Comparison of ENCODE assay signal across 8 cellular contexts in genomic region chr1:2549367-2550011, GRCh38. TPM values are rescaled to one million over a fixed set of nuclear protein-coding genes. Genes with fewer than 3 reads are reported as not detected.
DNase-seq lines count a peak whose midpoint lies in the region; ATAC-seq, FAIRE-seq and TF ChIP-seq lines count a peak whose summit lies in the region.
"Not testable (repeated sequence)": the region's sequence is repeated elsewhere in the genome, so short reads cannot be mapped to it uniquely, and the experiment has no call there.

No MANE protein-coding gene starts in this region.

- not testable (repeated sequence) for BruUV-seq in Panc1 (replicated peaks; lab: Mats Ljungman, UMichigan)

- CTCF ChIA-PET in Panc1 (lab: Charles Lee), result interaction anchor here (0.6 to 0.7 kb wide), 3 partner anchors 14 to 49 kb away, joined by 3 to 5 read pairs (median 4); no protein-coding TSS in a partner anchor
- CTCF ChIA-PET in naive thymus-derived CD4-positive, alpha-beta T cell (lab: Charles Lee), result interaction anchor here (0.6 to 0.8 kb wide), 3 partner anchors 131 to 1087 kb away, joined by 3 to 6 read pairs (median 3); no protein-coding TSS in a partner anchor

- not testable (repeated sequence) for TF ChIP-seq POLR2A in uterus (IDR thresholded peaks at IDR 0.05)

- not testable (repeated sequence) for ATAC-seq in Panc1; heart right ventricle; naive thymus-derived CD4-positive, alpha-beta T cell; stimulated activated effector memory CD8-positive, alpha-beta T cell treated with anti-CD3 and anti-CD28 coated beads, Interleukin-12 subunit alpha, Interleukin-12 subunit beta, amount 100 ng/mL, for 72 hours

- peak overlapping the region; percentile 99 for H3K27ac Mint-ChIP-seq in activated T-helper 1 cell treated with anti-CD3 and anti-CD28 coated beads, Interleukin-12 subunit alpha, Interleukin-12 subunit beta, Interleukin-2, Interleukin-4 antibody, amounts not matched to agents 30 ng/mL and 10 ng/mL and 1 ng/mL, durations not matched to agents 14 hours and 24 hours and 36 hours
- H3K27ac Mint-ChIP-seq in naive thymus-derived CD4-positive, alpha-beta T cell, result peak overlapping the region; percentile 85 to 99 (median 97)
- H3K27ac Mint-ChIP-seq in stimulated activated effector memory CD8-positive, alpha-beta T cell treated with anti-CD3 and anti-CD28 coated beads, Interleukin-12 subunit alpha, Interleukin-12 subunit beta, amount 100 ng/mL, for 72 hours, result peak overlapping the region; percentile 89

- 60 to 68% methylated on average over 24 to 25 of the region's 28 CpGs for WGBS in heart right ventricle, 2 donors

- not testable (repeated sequence) for H3K9me3 Mint-ChIP-seq in activated T-helper 1 cell treated with anti-CD3 and anti-CD28 coated beads, Interleukin-12 subunit alpha, Interleukin-12 subunit beta, Interleukin-2, Interleukin-4 antibody, amounts not matched to agents 30 ng/mL and 10 ng/mL and 1 ng/mL, durations not matched to agents 14 hours and 24 hours and 36 hours; naive thymus-derived CD4-positive, alpha-beta T cell; stimulated activated effector memory CD8-positive, alpha-beta T cell treated with anti-CD3 and anti-CD28 coated beads, Interleukin-12 subunit alpha, Interleukin-12 subunit beta, amount 100 ng/mL, for 72 hours

- H3K27me3 Mint-ChIP-seq in activated T-helper 1 cell treated with anti-CD3 and anti-CD28 coated beads, Interleukin-12 subunit alpha, Interleukin-12 subunit beta, Interleukin-2, Interleukin-4 antibody, amounts not matched to agents 30 ng/mL and 10 ng/mL and 1 ng/mL, durations not matched to agents 14 hours and 24 hours and 36 hours (ENCODE audit: insufficient read depth); naive thymus-derived CD4-positive, alpha-beta T cell: not testable (repeated sequence)

- not testable (repeated sequence) for H3K36me3 ChIP-seq in Panc1 (ENCODE audit: control insufficient read depth, insufficient read depth, low read length); bronchial epithelial cell (ENCODE audit: control insufficient read depth, insufficient read depth, low read length); heart right ventricle; naive thymus-derived CD4-positive, alpha-beta T cell (ENCODE audit: control insufficient read depth in 2 of 3, insufficient read depth in 3 of 3, low read length in 3 of 3); uterus

- H3K4me1 ChIP-seq in Panc1 (ENCODE audit: control insufficient read depth, insufficient read depth, low read length), result peaks cover 32% of the 10 kb centered on the region
- H3K4me1 ChIP-seq in heart right ventricle, result peaks cover 36 to 63% (median 55%) of the 10 kb centered on the region in 9 donors
- peaks cover 18 to 26% of the 10 kb centered on the region in 2 donors for H3K4me1 ChIP-seq in naive thymus-derived CD4-positive, alpha-beta T cell (ENCODE audit: control insufficient read depth in 2 of 2, insufficient read depth in 2 of 2, low read length in 2 of 2)
- H3K4me1 ChIP-seq in uterus, result peaks cover 0 to 24% of the 10 kb centered on the region in 2 donors

- intact Hi-C loops in Panc1 (cut with micrococcal nuclease; ENCODE audit: unreplicated experiment), result loop anchor here (10.0 kb wide), 1 partner anchor 85 kb away; no protein-coding TSS in a partner anchor
- intact Hi-C loops in activated T-helper 1 cell treated with anti-CD3 and anti-CD28 coated beads, Interleukin-12 subunit alpha, Interleukin-12 subunit beta, Interleukin-2, Interleukin-4 antibody, amounts not matched to agents 30 ng/mL and 10 ng/mL and 1 ng/mL, durations not matched to agents 14 hours and 24 hours and 36 hours (cut with micrococcal nuclease), result loop anchor here (5.0 to 10.0 kb wide), 2 partner anchors 247 to 1355 kb away; partner anchors contain the start of gene C1orf174
- intact Hi-C loops in heart right ventricle (cut with DNase I), result loop anchor here in 8 of 10 donors (1.0 to 10.0 kb wide), 7 partner anchors 33 to 357 kb away; partner anchors contain the start of genes FAAP20 (in 4 of the 8) and PRXL2B (in 1 of the 8)
- intact Hi-C loops in naive thymus-derived CD4-positive, alpha-beta T cell (cut with micrococcal nuclease), result loop anchor here in 1 of 2 donors (5.0 kb wide), 1 partner anchor 247 kb away; no protein-coding TSS in a partner anchor
- intact Hi-C loops in uterus (cut with DNase I; ENCODE audit: low total_unique reads), result loop anchor here (5.0 kb wide), 1 partner anchor 137 kb away; the partner anchor contains the start of gene PEX10

- not testable (repeated sequence) for TF ChIP-seq CTCF in GM12864 (IDR thresholded peaks at IDR 0.05; ENCODE audit: low read depth, low read length, missing control alignments); Panc1 (IDR thresholded peaks at IDR 0.05); bronchial epithelial cell (IDR thresholded peaks at IDR 0.05; ENCODE audit: insufficient read depth, low read length, severe bottlenecking); heart right ventricle (IDR thresholded peaks at IDR 0.05); uterus (IDR thresholded peaks at IDR 0.05)

- in situ Hi-C loops in Panc1 (cut with HindIII; ENCODE audit: low pct_unique_long_range_greater_than_20kb, low sequenced_read_pairs), result not testable (repeated sequence)

- peak overlapping the region; percentile 91 for H3K4me3 Mint-ChIP-seq in activated T-helper 1 cell treated with anti-CD3 and anti-CD28 coated beads, Interleukin-12 subunit alpha, Interleukin-12 subunit beta, Interleukin-2, Interleukin-4 antibody, amounts not matched to agents 30 ng/mL and 10 ng/mL and 1 ng/mL, durations not matched to agents 14 hours and 24 hours and 36 hours
- peak overlapping the region in 7 of 10 donors; percentile 29 to 97 (median 90) for H3K4me3 Mint-ChIP-seq in naive thymus-derived CD4-positive, alpha-beta T cell
- H3K4me3 Mint-ChIP-seq in stimulated activated effector memory CD8-positive, alpha-beta T cell treated with anti-CD3 and anti-CD28 coated beads, Interleukin-12 subunit alpha, Interleukin-12 subunit beta, amount 100 ng/mL, for 72 hours, result peak overlapping the region; percentile 88

- not testable (repeated sequence) for H3K36me3 Mint-ChIP-seq in activated T-helper 1 cell treated with anti-CD3 and anti-CD28 coated beads, Interleukin-12 subunit alpha, Interleukin-12 subunit beta, Interleukin-2, Interleukin-4 antibody, amounts not matched to agents 30 ng/mL and 10 ng/mL and 1 ng/mL, durations not matched to agents 14 hours and 24 hours and 36 hours (ENCODE audit: low read depth); naive thymus-derived CD4-positive, alpha-beta T cell
- peaks cover 32% of the 10 kb centered on the region for H3K36me3 Mint-ChIP-seq in stimulated activated effector memory CD8-positive, alpha-beta T cell treated with anti-CD3 and anti-CD28 coated beads, Interleukin-12 subunit alpha, Interleukin-12 subunit beta, amount 100 ng/mL, for 72 hours

- DNase-seq in GM12864 (ENCODE audit: low read depth); Panc1 (ENCODE audit: low read depth, low spot score); activated T-helper 1 cell treated with anti-CD3 and anti-CD28 coated beads, Interleukin-12 subunit alpha, Interleukin-12 subunit beta, Interleukin-2, Interleukin-4 antibody, amounts not matched to agents 30 ng/mL and 10 ng/mL and 1 ng/mL, durations not matched to agents 14 hours and 24 hours and 36 hours (ENCODE audit: low spot score); bronchial epithelial cell (ENCODE audit: low read depth); heart right ventricle; naive thymus-derived CD4-positive, alpha-beta T cell; stimulated activated effector memory CD8-positive, alpha-beta T cell treated with anti-CD3 and anti-CD28 coated beads, Interleukin-12 subunit alpha, Interleukin-12 subunit beta, amount 100 ng/mL, for 72 hours (ENCODE audit: low spot score in 2 of 2); uterus: not testable (repeated sequence)

- not testable (repeated sequence) for H3K9me3 ChIP-seq in Panc1 (ENCODE audit: control insufficient read depth, insufficient read depth, low read depth, low read length); heart right ventricle; naive thymus-derived CD4-positive, alpha-beta T cell (ENCODE audit: control insufficient read depth in 2 of 3, low read length in 3 of 3); uterus

- H3K4me3 ChIP-seq in GM12864 (ENCODE audit: low read depth, low read length) (peak overlapping the region; percentile 59), heart right ventricle (peak overlapping the region; percentile 21 to 74 (median 59))
- not testable (repeated sequence) for H3K4me3 ChIP-seq in Panc1 (ENCODE audit: low read depth in 2 of 2, low read length in 2 of 2); bronchial epithelial cell (ENCODE audit: low read depth, low read length); naive thymus-derived CD4-positive, alpha-beta T cell (ENCODE audit: low read length); uterus

- FAIRE-seq in bronchial epithelial cell (lab: Jason Lieb, UNC), result peak; percentile 84

- POLR2A ChIA-PET in Panc1 (lab: Charles Lee), result not testable (repeated sequence)
- POLR2A ChIA-PET in naive thymus-derived CD4-positive, alpha-beta T cell (lab: Charles Lee), result interaction anchor here (0.7 to 11.7 kb wide), 10 partner anchors 10 to 318 kb away, joined by 3 to 294 read pairs (median 4); partner anchors contain the start of genes HES5, MORN1, PANK4 and PRXL2B

- not testable (repeated sequence) for H3K27me3 ChIP-seq in Panc1 (ENCODE audit: control insufficient read depth, insufficient read depth, low read length); bronchial epithelial cell (ENCODE audit: control insufficient read depth, insufficient read depth, low read length); heart right ventricle; naive thymus-derived CD4-positive, alpha-beta T cell (ENCODE audit: control insufficient read depth in 2 of 2, insufficient read depth in 2 of 2, low read length in 2 of 2); uterus

- peaks cover 13% of the 10 kb centered on the region for H3K4me1 Mint-ChIP-seq in activated T-helper 1 cell treated with anti-CD3 and anti-CD28 coated beads, Interleukin-12 subunit alpha, Interleukin-12 subunit beta, Interleukin-2, Interleukin-4 antibody, amounts not matched to agents 30 ng/mL and 10 ng/mL and 1 ng/mL, durations not matched to agents 14 hours and 24 hours and 36 hours (ENCODE audit: low read depth)
- H3K4me1 Mint-ChIP-seq in naive thymus-derived CD4-positive, alpha-beta T cell, result peaks cover 0 to 28% (median 23%) of the 10 kb centered on the region in 7 donors
- H3K4me1 Mint-ChIP-seq in stimulated activated effector memory CD8-positive, alpha-beta T cell treated with anti-CD3 and anti-CD28 coated beads, Interleukin-12 subunit alpha, Interleukin-12 subunit beta, amount 100 ng/mL, for 72 hours, result peaks cover 29% of the 10 kb centered on the region

- peak overlapping the region; percentile 79 for H3K27ac ChIP-seq in Panc1 (ENCODE audit: low read length)
- H3K27ac ChIP-seq in heart right ventricle, result peak overlapping the region; percentile 93 to 100 (median 98)
- H3K27ac ChIP-seq in naive thymus-derived CD4-positive, alpha-beta T cell (ENCODE audit: low read depth, low read length), result peak overlapping the region; percentile 97
- H3K27ac ChIP-seq in uterus, result peak overlapping the region; percentile 85 to 95

RNA-seq across cellular contexts. Expression of gene TNFRSF14, which starts 6.7 kb away (rescaled TPM):
- total RNA-seq in Panc1 (2021; ENCODE audit: unreplicated experiment) (20.1 TPM), bronchial epithelial cell (10.4 and 11.1 TPM in 2 replicates), heart right ventricle (10 to 100 TPM in 7 of 10 donors, 1 to 10 TPM in 3; 7.5 to 43.8 (median 13.0) TPM), uterus (100 to 1,000 TPM in 1 of 4 donors, 10 to 100 TPM in 3; 17.5 to 102 (median 47.7) TPM)
- polyA plus RNA-seq in Panc1 (2012; ENCODE audit: insufficient read length), result 14.8 TPM
- 207 and 215 TPM in 2 replicates for total RNA-seq in activated T-helper 1 cell treated with anti-CD3 and anti-CD28 coated beads, Interleukin-12 subunit alpha, Interleukin-12 subunit beta, Interleukin-2, Interleukin-4 antibody, amounts not matched to agents 30 ng/mL and 10 ng/mL and 1 ng/mL, durations not matched to agents 14 hours and 24 hours and 36 hours
- polyA plus RNA-seq in heart right ventricle, result 10 to 100 TPM; 19.3 to 59.6 TPM
- 100 to 1,000 TPM; 182 to 253 (median 204) TPM for total RNA-seq in naive thymus-derived CD4-positive, alpha-beta T cell
- polyA plus RNA-seq in naive thymus-derived CD4-positive, alpha-beta T cell, result 10 to 100 TPM; 52.5 to 65.1 TPM

RNA-seq across cellular contexts. Expression of gene HES5, which starts 19.4 kb away (rescaled TPM):
- total RNA-seq in Panc1 (2021; ENCODE audit: unreplicated experiment), result not detected
- not detected for polyA plus RNA-seq in Panc1 (2012; ENCODE audit: insufficient read length)
- total RNA-seq in activated T-helper 1 cell treated with anti-CD3 and anti-CD28 coated beads, Interleukin-12 subunit alpha, Interleukin-12 subunit beta, Interleukin-2, Interleukin-4 antibody, amounts not matched to agents 30 ng/mL and 10 ng/mL and 1 ng/mL, durations not matched to agents 14 hours and 24 hours and 36 hours, result not detected in 2 replicates
- total RNA-seq in bronchial epithelial cell, result 2.9 and 3.8 TPM in 2 replicates
- total RNA-seq in heart right ventricle, result 1 to 10 TPM in 6 of 10 donors, under 1 TPM in 3, not detected in 1; 0.51 to 3.1 (median 1.4) TPM
- polyA plus RNA-seq in heart right ventricle, result 1 to 10 TPM; 1.0 to 1.1 TPM
- total RNA-seq in naive thymus-derived CD4-positive, alpha-beta T cell, result not detected
- not detected for polyA plus RNA-seq in naive thymus-derived CD4-positive, alpha-beta T cell
- 1 to 10 TPM in 2 of 4 donors, under 1 TPM in 1, not detected in 1; 0.34 to 2.8 (median 1.8) TPM for total RNA-seq in uterus

RNA-seq across cellular contexts. Expression of gene PANK4, which starts 23.1 kb away (rescaled TPM):
- 35.9 TPM for total RNA-seq in Panc1 (2021; ENCODE audit: unreplicated experiment)
- polyA plus RNA-seq in Panc1 (2012; ENCODE audit: insufficient read length), result 26.7 TPM
- 65.6 and 67.6 TPM in 2 replicates for total RNA-seq in activated T-helper 1 cell treated with anti-CD3 and anti-CD28 coated beads, Interleukin-12 subunit alpha, Interleukin-12 subunit beta, Interleukin-2, Interleukin-4 antibody, amounts not matched to agents 30 ng/mL and 10 ng/mL and 1 ng/mL, durations not matched to agents 14 hours and 24 hours and 36 hours
- 29.2 and 29.3 TPM in 2 replicates for total RNA-seq in bronchial epithelial cell
- 10 to 100 TPM; 29.8 to 56.4 (median 35.2) TPM for total RNA-seq in heart right ventricle
- 10 to 100 TPM; 26.1 to 35.6 TPM for polyA plus RNA-seq in heart right ventricle
- 10 to 100 TPM; 55.8 to 91.2 (median 72.6) TPM for total RNA-seq in naive thymus-derived CD4-positive, alpha-beta T cell
- polyA plus RNA-seq in naive thymus-derived CD4-positive, alpha-beta T cell, result 10 to 100 TPM; 12.7 to 29.9 TPM
- total RNA-seq in uterus, result 10 to 100 TPM; 29.2 to 43.9 (median 33.6) TPM

RNA-seq across cellular contexts. Expression of gene PRXL2B, which starts 37.1 kb away (rescaled TPM):
- total RNA-seq in Panc1 (2021; ENCODE audit: unreplicated experiment) (17.0 TPM), bronchial epithelial cell (5.2 and 6.8 TPM in 2 replicates), heart right ventricle (10 to 100 TPM in 1 of 10 donors, 1 to 10 TPM in 9; 3.7 to 10.3 (median 5.3) TPM), uterus (10 to 100 TPM in 2 of 4 donors, 1 to 10 TPM in 1, under 1 TPM in 1; 0.51 to 20.5 (median 13.2) TPM)
- 23.0 TPM for polyA plus RNA-seq in Panc1 (2012; ENCODE audit: insufficient read length)
- total RNA-seq in activated T-helper 1 cell treated with anti-CD3 and anti-CD28 coated beads, Interleukin-12 subunit alpha, Interleukin-12 subunit beta, Interleukin-2, Interleukin-4 antibody, amounts not matched to agents 30 ng/mL and 10 ng/mL and 1 ng/mL, durations not matched to agents 14 hours and 24 hours and 36 hours, result 39.5 and 42.1 TPM in 2 replicates
- polyA plus RNA-seq in heart right ventricle, result 10 to 100 TPM in 1 of 2 donors, 1 to 10 TPM in 1; 6.8 to 12.0 TPM
- 10 to 100 TPM; 12.3 to 37.0 (median 26.7) TPM for total RNA-seq in naive thymus-derived CD4-positive, alpha-beta T cell
- 10 to 100 TPM; 15.7 to 26.5 TPM for polyA plus RNA-seq in naive thymus-derived CD4-positive, alpha-beta T cell
